In genomic region chr12:25784669-25785068, GRCh38 we compare ENCODE assay signal across 28 cellular contexts.
"Had no signal": no experiment of that assay in that cellular context is flagged by ENCODE, and none has a peak within 500 bp of the region (broad histone marks: within the 10 kb centered on the region; RNA-seq: fewer than 3 reads in every experiment).

No MANE protein-coding gene starts in this region.

- H3K4me1 Mint-ChIP-seq: activated B cell treated with CpG ODN at 0.5 μM for 24 hours; activated CD4-positive, alpha-beta T cell treated with anti-CD3 and anti-CD28 coated beads, Interleukin-2, amount 10 ng/mL, durations not matched to agents 24 days and 14 days; activated naive CD8-positive, alpha-beta T cell treated with anti-CD3 and anti-CD28 coated beads, Interleukin-2, amount 50 U/mL, for 24 hours had no signal

- H3K4me3 ChIP-seq: cardiac muscle cell, Peyer's patch, SJSA1 had no signal

- H3K27me3 Mint-ChIP-seq: activated B cell treated with CpG ODN at 0.5 μM for 24 hours; activated naive CD8-positive, alpha-beta T cell treated with anti-CD3 and anti-CD28 coated beads, Interleukin-2, amount 50 U/mL, for 24 hours had no signal

- H3K36me3 ChIP-seq: cardiac muscle cell, Peyer's patch, SJSA1 had no signal

- DNase-seq: activated B cell treated with CpG ODN at 0.5 μM for 24 hours; activated CD4-positive, alpha-beta T cell treated with anti-CD3 and anti-CD28 coated beads for 1 hour; activated CD4-positive, alpha-beta T cell treated with anti-CD3 and anti-CD28 coated beads, Interleukin-2, amount 10 ng/mL, durations not matched to agents 24 days and 14 days; activated CD4-positive, alpha-beta T cell treated with anti-CD3 and anti-CD28 coated beads, Interleukin-2, amount 50 U/mL, for 48 hours; activated CD8-positive, alpha-beta memory T cell treated with anti-CD3 and anti-CD28 coated beads for 24 hours; activated effector memory CD4-positive, alpha-beta T cell treated with anti-CD3 and anti-CD28 coated beads, Interleukin-2, amount 50 U/mL, for 16 hours; activated naive CD4-positive, alpha-beta T cell treated with Interleukin-2 at 50 U/mL for 16 hours; activated naive CD8-positive, alpha-beta T cell treated with anti-CD3 and anti-CD28 coated beads, Interleukin-2, amount 50 U/mL, for 24 hours; activated T-cell treated with anti-CD3 and anti-CD28 coated beads, Interleukin-2, amount 50 U/mL, for 4 hours; amygdala; NCI-H1694; NCI-H2029; NCI-H2107; NCI-H446; NCI-H526; NCI-H774; NK-92 treated with Interleukin-12 subunit alpha and Interleukin-12 subunit beta, amount 100 ng/mL, for 24 hours; OCI-M1; Peyer's patch; SHP77; SW 1271 had no signal

- H3K4me1 ChIP-seq: Peyer's patch, SJSA1 had no signal

- H3K9me3 Mint-ChIP-seq: activated B cell treated with CpG ODN at 0.5 μM for 24 hours; activated CD4-positive, alpha-beta T cell treated with anti-CD3 and anti-CD28 coated beads, Interleukin-2, amount 10 ng/mL, durations not matched to agents 24 days and 14 days; activated naive CD4-positive, alpha-beta T cell treated with anti-CD3 and anti-CD28 coated beads, Interleukin-2, amount 50 U/mL, for 72 hours; activated naive CD8-positive, alpha-beta T cell treated with anti-CD3 and anti-CD28 coated beads, Interleukin-2, amount 50 U/mL, for 24 hours; activated T-cell treated with anti-CD3 and anti-CD28 coated beads, Interleukin-2, amount 50 U/mL, for 4 hours; T-helper 1 cell treated with Interleukin-12 subunit alpha and Interleukin-12 subunit beta and Interleukin-4 antibody, amounts not matched to agents 30 μg/mL and 1 μg/mL, for 36 hours had no signal

- H3K27me3 ChIP-seq: cardiac muscle cell, Peyer's patch, SJSA1 had no signal

- FAIRE-seq: astrocyte had no signal

- ATAC-seq: activated naive CD4-positive, alpha-beta T cell treated with anti-CD3 and anti-CD28 coated beads, Interleukin-2, amount 50 U/mL, for 72 hours; activated naive CD8-positive, alpha-beta T cell treated with anti-CD3 and anti-CD28 coated beads, Interleukin-2, amount 50 U/mL, for 24 hours; activated T-cell treated with anti-CD3 and anti-CD28 coated beads, Interleukin-2, amount 50 U/mL, for 4 hours; SK-N-SH treated with all-trans-retinoic acid at 6 μM for 48 hours had no signal

- H3K9me3 ChIP-seq: Peyer's patch had no signal

- H3K4me3 Mint-ChIP-seq: activated B cell treated with CpG ODN at 0.5 μM for 24 hours; activated CD4-positive, alpha-beta T cell treated with anti-CD3 and anti-CD28 coated beads, Interleukin-2, amount 10 ng/mL, durations not matched to agents 24 days and 14 days; activated naive CD8-positive, alpha-beta T cell treated with anti-CD3 and anti-CD28 coated beads, Interleukin-2, amount 50 U/mL, for 24 hours; activated T-cell treated with anti-CD3 and anti-CD28 coated beads, Interleukin-2, amount 50 U/mL, for 4 hours; brain; T-helper 1 cell treated with Interleukin-12 subunit alpha and Interleukin-12 subunit beta and Interleukin-4 antibody, amounts not matched to agents 30 μg/mL and 1 μg/mL, for 36 hours had no signal

- H3K36me3 Mint-ChIP-seq: activated naive CD4-positive, alpha-beta T cell treated with anti-CD3 and anti-CD28 coated beads, Interleukin-2, amount 50 U/mL, for 72 hours; brain had no signal

- H3K27ac Mint-ChIP-seq: activated B cell treated with CpG ODN at 0.5 μM for 24 hours; activated CD4-positive, alpha-beta T cell treated with anti-CD3 and anti-CD28 coated beads, Interleukin-2, amount 10 ng/mL, durations not matched to agents 24 days and 14 days; activated naive CD4-positive, alpha-beta T cell treated with anti-CD3 and anti-CD28 coated beads, Interleukin-2, amount 50 U/mL, for 72 hours; activated naive CD8-positive, alpha-beta T cell treated with anti-CD3 and anti-CD28 coated beads, Interleukin-2, amount 50 U/mL, for 24 hours; brain; T-helper 1 cell treated with Interleukin-12 subunit alpha and Interleukin-12 subunit beta and Interleukin-4 antibody, amounts not matched to agents 30 μg/mL and 1 μg/mL, for 36 hours had no signal
